ENCODE assay signal across 19 cellular contexts in the genomic region with DNA sequence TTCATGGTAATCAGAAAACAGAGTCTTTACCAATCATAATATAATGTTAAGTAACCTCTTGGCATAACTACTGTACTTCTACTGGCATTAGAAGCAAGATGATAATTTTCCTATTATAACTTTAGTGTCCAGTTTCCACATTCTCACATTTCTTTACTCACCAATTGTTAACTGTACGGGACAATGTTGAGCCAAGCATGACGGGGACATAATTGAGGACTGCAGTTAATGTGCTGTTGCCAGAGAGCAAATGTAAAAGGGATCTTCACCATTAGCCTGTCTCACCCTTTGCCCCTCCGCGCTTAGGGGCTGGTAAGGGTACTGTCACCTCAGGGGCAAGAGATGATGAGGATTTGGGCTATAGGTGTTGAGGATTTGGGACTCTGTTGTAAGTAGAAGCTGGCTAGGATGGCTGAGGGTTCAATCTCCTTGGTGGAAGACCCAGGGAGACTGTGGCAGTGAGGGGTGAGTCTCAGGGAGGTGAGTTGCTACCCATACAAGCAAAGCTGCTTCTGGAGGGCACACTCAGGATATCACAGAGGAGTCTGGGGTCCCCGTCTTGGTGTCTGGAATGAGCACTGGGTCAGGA. TPM values are rescaled to one million over a fixed set of nuclear protein-coding genes. Genes with fewer than 3 reads are reported as not detected.
DNase-seq lines count a peak whose midpoint lies in the region; ATAC-seq and TF ChIP-seq lines count a peak whose summit lies in the region.
"Had no signal": no experiment of that assay in that cellular context is flagged by ENCODE, and none has a peak within 500 bp of the region (broad histone marks: within the 10 kb centered on the region; RNA-seq: fewer than 3 reads in every experiment).

No MANE protein-coding gene starts in this region.

- peak overlapping the region; percentile 2 for H3K4me3 Mint-ChIP-seq in CD4-positive, alpha-beta T cell
- H3K4me3 Mint-ChIP-seq in Calu3 (ENCODE audit: low read depth, unreplicated experiment) = peak overlapping the region; percentile 62
- H3K4me3 Mint-ChIP-seq in activated T-helper 17 cell treated with anti-CD3 and anti-CD28 coated beads, Interleukin-2, amount 50 U/mL, for 72 hours = peak overlapping the region; percentile 63

- CTCF ChIA-PET in CD4-positive, alpha-beta T cell (lab: Charles Lee) = interaction anchor here (1.2 kb wide), 1 partner anchor 16 kb away, joined by 3 read pairs; no protein-coding TSS in a partner anchor
- CTCF ChIA-PET in Calu3 (lab: Charles Lee) = no interaction called here

- 86 to 88% methylated on average over 2 to 5 of the region's 5 CpGs for WGBS in transverse colon (ENCODE audit: low coverage in 1 of 2), 2 donors

- TF ChIP-seq EP300 in transverse colon (IDR thresholded peaks at IDR 0.05; ENCODE audit: low read depth) = no peak

- no peaks in the 10 kb centered on the region for H3K36me3 ChIP-seq in transverse colon
- H3K36me3 ChIP-seq: BLaER1, cardiac muscle cell, heart right ventricle, stomach, upper lobe of right lung had no signal

- H3K27me3 ChIP-seq in CD4-positive, alpha-beta T cell (ENCODE audit: control insufficient read depth, insufficient read depth, low read length) = no peaks in the 10 kb centered on the region
- H3K27me3 ChIP-seq in transverse colon = no peaks in the 10 kb centered on the region
- H3K27me3 ChIP-seq in dorsolateral prefrontal cortex = peaks cover 0 to 26% (median 0%) of the 10 kb centered on the region in 45 donors
- H3K27me3 ChIP-seq: stomach, upper lobe of right lung had no signal

- H3K27ac ChIP-seq in CD4-positive, alpha-beta T cell (ENCODE audit: low read depth, low read length) = no peak overlapping the region
- H3K27ac ChIP-seq in transverse colon = no peak overlapping the region
- H3K27ac ChIP-seq in dorsolateral prefrontal cortex = no peak overlapping the region
- H3K27ac ChIP-seq: BLaER1, cardiac muscle cell, heart right ventricle, stomach, upper lobe of right lung had no signal

- H3K4me1 ChIP-seq in transverse colon = peaks cover 0 to 4% (median 0%) of the 10 kb centered on the region in 4 donors

- BruUV-seq in Calu3 (replicated peaks; lab: Mats Ljungman, UMichigan) = no TSS peak

- POLR2A ChIA-PET in CD4-positive, alpha-beta T cell (lab: Charles Lee) = no interaction called here

- peaks cover 22% of the 10 kb centered on the region for H3K4me1 Mint-ChIP-seq in CD4-positive, alpha-beta T cell (ENCODE audit: low read depth)
- H3K4me1 Mint-ChIP-seq in Calu3 (ENCODE audit: low read depth, unreplicated experiment) = peaks cover 34% of the 10 kb centered on the region
- peaks cover 42% of the 10 kb centered on the region for H3K4me1 Mint-ChIP-seq in activated T-helper 17 cell treated with anti-CD3 and anti-CD28 coated beads, Interleukin-2, amount 50 U/mL, for 72 hours

- TF ChIP-seq POLR2A in transverse colon (IDR thresholded peaks at IDR 0.05) = no peak

- ATAC-seq in CD4-positive, alpha-beta T cell (ENCODE audit: poor library complexity) = no peak
- no peak for ATAC-seq in activated T-helper 17 cell treated with anti-CD3 and anti-CD28 coated beads, Interleukin-2, amount 50 U/mL, for 72 hours (replicated peaks)
- ATAC-seq in HG02623 (IDR thresholded peaks at IDR 0.05; ENCODE audit: unreplicated experiment) = no peak
- ATAC-seq: heart right ventricle, upper lobe of right lung had no signal

- peaks cover 2% of the 10 kb centered on the region for H3K9me3 Mint-ChIP-seq in CD4-positive, alpha-beta T cell
- no peaks in the 10 kb centered on the region for H3K9me3 Mint-ChIP-seq in Calu3 (ENCODE audit: low read depth, unreplicated experiment)
- H3K9me3 Mint-ChIP-seq in activated T-helper 17 cell treated with anti-CD3 and anti-CD28 coated beads, Interleukin-2, amount 50 U/mL, for 72 hours = no peaks in the 10 kb centered on the region

- no peak for DNase-seq in CD4-positive, alpha-beta T cell
- no peak for DNase-seq in Calu3
- DNase-seq in left kidney (ENCODE audit: low read depth, low spot score) = peak; percentile 21
- no peak for DNase-seq in transverse colon
- DNase-seq in dorsolateral prefrontal cortex = no peak
- DNase-seq in NCI-H748 treated with DMSO at 0.1 percent for 48 hours (lab: John Stamatoyannopoulos, UW) = no peak
- DNase-seq: effector CD4-positive, alpha-beta T cell; H7; heart right ventricle; islet precursor cell; Karpas-422; mesendoderm; NCI-H774; stomach; upper lobe of right lung had no signal

- TF ChIP-seq CTCF in CD4-positive, alpha-beta T cell (IDR thresholded peaks at IDR 0.05) = no peak
- TF ChIP-seq CTCF in Calu3 (IDR thresholded peaks at IDR 0.05; ENCODE audit: unreplicated experiment) (no peak), transverse colon (IDR thresholded peaks at IDR 0.05) (no peak), dorsolateral prefrontal cortex (IDR thresholded peaks at IDR 0.05 in 54 of 56, conservative IDR thresholded peaks at IDR 0.05 in 2 of 56; ENCODE audit: low read depth in 1 of 56, partially characterized antibody in 56 of 56) (no peak)

- no peaks in the 10 kb centered on the region for H3K27me3 Mint-ChIP-seq in CD4-positive, alpha-beta T cell
- no peaks in the 10 kb centered on the region for H3K27me3 Mint-ChIP-seq in Calu3 (ENCODE audit: unreplicated experiment)
- no peaks in the 10 kb centered on the region for H3K27me3 Mint-ChIP-seq in activated T-helper 17 cell treated with anti-CD3 and anti-CD28 coated beads, Interleukin-2, amount 50 U/mL, for 72 hours

- no peaks in the 10 kb centered on the region for H3K9me3 ChIP-seq in CD4-positive, alpha-beta T cell (ENCODE audit: control insufficient read depth, low read length)
- no peaks in the 10 kb centered on the region for H3K9me3 ChIP-seq in transverse colon
- H3K9me3 ChIP-seq: heart right ventricle, stomach, upper lobe of right lung had no signal

- H3K27ac Mint-ChIP-seq in CD4-positive, alpha-beta T cell = no peak overlapping the region
- peak overlapping the region; percentile 24 for H3K27ac Mint-ChIP-seq in Calu3 (ENCODE audit: unreplicated experiment)
- H3K27ac Mint-ChIP-seq in activated T-helper 17 cell treated with anti-CD3 and anti-CD28 coated beads, Interleukin-2, amount 50 U/mL, for 72 hours = peak overlapping the region; percentile 88

- intact Hi-C loops in CD4-positive, alpha-beta T cell (cut with DNase I, micrococcal nuclease) = no loop called here
- intact Hi-C loops in Calu3 (cut with micrococcal nuclease; ENCODE audit: unreplicated experiment) (no loop called here), transverse colon (cut with DNase I; ENCODE audit: low total_unique reads) (no loop called here), dorsolateral prefrontal cortex (cut with DNase I) (no loop called here)

- in situ Hi-C loops in transverse colon (cut with MboI; ENCODE audit: low pct_ligation_motif_present in 1 of 4, low pct_unique_long_range_greater_than_20kb in 1 of 4, low sequenced_read_pairs in 3 of 4) = loop anchor here in 3 of 4 donors (10.0 kb wide), 4 partner anchors 88 to 188 kb away; partner anchors contain the start of gene IL18R1 (in 1 of the 3)

- no peaks in the 10 kb centered on the region for H3K36me3 Mint-ChIP-seq in CD4-positive, alpha-beta T cell (ENCODE audit: low read depth)
- H3K36me3 Mint-ChIP-seq in Calu3 (ENCODE audit: insufficient read depth, unreplicated experiment) = peaks cover 5% of the 10 kb centered on the region
- no peaks in the 10 kb centered on the region for H3K36me3 Mint-ChIP-seq in activated T-helper 17 cell treated with anti-CD3 and anti-CD28 coated beads, Interleukin-2, amount 50 U/mL, for 72 hours (ENCODE audit: low read depth)

- H3K4me3 ChIP-seq in transverse colon (no peak overlapping the region), dorsolateral prefrontal cortex (peak overlapping the region in 14 of 59 donors; percentile 10 to 54 (median 32))
- H3K4me3 ChIP-seq: BLaER1, cardiac muscle cell, stomach had no signal

RNA-seq across cellular contexts. Expression of gene IL1RL1, which starts 54.4 kb away (rescaled TPM):
- not detected for total RNA-seq in CD4-positive, alpha-beta T cell
- 0.22 TPM in 1 of 2 replicates, not detected in the other for total RNA-seq in Calu3 (2022)
- total RNA-seq in activated T-helper 17 cell treated with anti-CD3 and anti-CD28 coated beads, Interleukin-2, amount 50 U/mL, for 72 hours = under 1 TPM; 0.24 to 0.79 TPM
- total RNA-seq in transverse colon = 10 to 100 TPM in 2 of 4 donors, 1 to 10 TPM in 1, under 1 TPM in 1; 0.40 to 57.2 (median 11.7) TPM
- total RNA-seq in dorsolateral prefrontal cortex = 100 to 1,000 TPM in 1 of 120 experiments, 10 to 100 TPM in 49, 1 to 10 TPM in 49, under 1 TPM in 15, not detected in 6; 0.11 to 104 (median 8.3) TPM
- total RNA-seq: cardiac muscle cell, H7 had no signal

Comparison
In these comparisons a context has a peak if more than half of its experiments do, and no peak if none do; other contexts are left out.
1. H3K4me3 Mint-ChIP-seq: peak in every context shown above with its lines; median percentile 63 in activated T-helper 17 cell treated with anti-CD3 and anti-CD28 coated beads, Interleukin-2, amount 50 U/mL, for 72 hours; 62 in Calu3; 2 in CD4-positive, alpha-beta T cell.